19 cellular contexts compared by ENCODE assay signal in the genomic region with DNA sequence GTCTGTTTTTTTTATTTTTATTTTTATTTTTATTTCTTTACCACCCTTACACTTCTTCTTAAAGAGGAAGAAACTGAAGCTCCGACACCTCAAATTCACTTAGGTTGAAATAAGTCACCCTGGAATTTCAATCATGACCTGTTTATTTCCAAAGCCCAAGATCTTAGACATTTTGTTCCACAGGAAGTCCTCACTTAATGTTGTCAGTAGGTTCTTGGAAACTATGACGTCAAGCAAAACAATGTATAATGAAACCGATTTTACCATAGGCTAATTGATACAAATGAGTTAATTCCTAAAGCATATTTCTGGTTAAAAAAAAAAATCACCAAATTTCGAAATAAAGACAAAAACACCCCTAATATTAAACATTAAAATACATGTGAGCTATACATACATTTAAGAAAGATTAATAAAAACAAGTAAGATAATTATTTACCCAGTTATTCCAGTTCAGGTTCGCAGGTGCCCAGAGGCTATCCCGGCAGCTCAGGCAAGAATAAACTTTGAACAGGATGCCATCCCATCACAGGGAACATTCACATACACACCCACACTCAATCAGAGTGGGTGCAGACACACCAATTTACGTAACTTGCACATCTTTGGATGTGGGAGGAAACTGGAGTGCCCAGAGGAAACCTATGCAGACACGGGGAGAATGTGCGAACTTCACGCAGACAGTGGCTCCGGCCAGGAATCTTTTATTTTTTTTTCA.
DNase-seq lines count a peak whose midpoint lies in the region; ATAC-seq, FAIRE-seq and TF ChIP-seq lines count a peak whose summit lies in the region.
"Had no signal": no experiment of that assay in that cellular context is flagged by ENCODE, and none has a peak within 500 bp of the region (broad histone marks: within the 10 kb centered on the region; RNA-seq: fewer than 3 reads in every experiment).

No MANE protein-coding gene starts in this region.

- in situ Hi-C loops in gastrocnemius medialis (cut with MboI; ENCODE audit: low sequenced_read_pairs in 4 of 4), result no loop called here

- 0 out of 2 replicates have a peak overlapping the region, but pooled peaks have one; percentile 26 for H2AFZ ChIP-seq in SK-N-SH (ENCODE audit: low read depth)
- H2AFZ ChIP-seq in endothelial cell of umbilical vein (ENCODE audit: low read depth, low read length), result no peak overlapping the region

- 35% methylated on average over 11 of the region's 11 CpGs for WGBS in SK-N-SH (ENCODE audit: low lambda C conversion rate)

- no peak for TF ChIP-seq RAD21 in SK-N-SH (IDR thresholded peaks at IDR 0.05; ENCODE audit: low read length)

- DNase-seq in SK-N-SH (no peak), right atrium auricular region (ENCODE audit: low spot score) (no peak), Right ventricle myocardium superior (no peak), endothelial cell of umbilical vein (ENCODE audit: low read depth, low spot score) (peak; percentile 26), gastrocnemius medialis (no peak), GM12892 (ENCODE audit: insufficient read length) (no peak)
- DNase-seq: 8988T, C1 segment of cervical spinal cord, GF-D8, GOT3, KBM-7, NCI-H1436 treated with DMSO at 0.1 percent for 48 hours, NCI-H2029 treated with DMSO at 0.1 percent for 48 hours, NCI-H2171 treated with DMSO at 0.1 percent for 48 hours, NCI-H748 treated with DMSO at 0.1 percent for 48 hours, PC-3 had no signal

- no peaks in the 10 kb centered on the region for H3K36me3 ChIP-seq in SK-N-SH (replicated peaks in 1 of 2; ENCODE audit: control insufficient read depth in 1 of 2, insufficient read depth in 2 of 2, low read length in 1 of 2)
- no peaks in the 10 kb centered on the region for H3K36me3 ChIP-seq in right atrium auricular region
- no peaks in the 10 kb centered on the region for H3K36me3 ChIP-seq in endothelial cell of umbilical vein (ENCODE audit: control insufficient read depth in 2 of 2, extremely low read depth in 1 of 2, insufficient read depth in 2 of 2, low read length in 2 of 2)
- no peaks in the 10 kb centered on the region for H3K36me3 ChIP-seq in gastrocnemius medialis

- TF ChIP-seq CTCF in SK-N-SH (IDR thresholded peaks at IDR 0.05), result no peak
- TF ChIP-seq CTCF in right atrium auricular region (IDR thresholded peaks at IDR 0.05), result no peak
- no peak for TF ChIP-seq CTCF in endothelial cell of umbilical vein (IDR thresholded peaks at IDR 0.05; ENCODE audit: extremely low read depth in 1 of 2, insufficient read depth in 1 of 2, low read depth in 1 of 2, low read length in 2 of 2)
- no peak for TF ChIP-seq CTCF in gastrocnemius medialis (IDR thresholded peaks at IDR 0.05 in 4 of 5, conservative IDR thresholded peaks at IDR 0.05 in 1 of 5)

- H3K79me2 ChIP-seq in SK-N-SH (ENCODE audit: insufficient read depth), result no peaks in the 10 kb centered on the region
- no peaks in the 10 kb centered on the region for H3K79me2 ChIP-seq in endothelial cell of umbilical vein (ENCODE audit: control insufficient read depth, insufficient read depth, low read length)

- H3K4me2 ChIP-seq in SK-N-SH (no peak overlapping the region), endothelial cell of umbilical vein (ENCODE audit: insufficient read depth, low read length) (no peak overlapping the region)

- FAIRE-seq in endothelial cell of umbilical vein (lab: Jason Lieb, UNC) (no peak), GM12892 (lab: Jason Lieb, UNC) (no peak)
- FAIRE-seq: GM12891 had no signal

- no peak overlapping the region for H3K27ac ChIP-seq in SK-N-SH (ENCODE audit: low read depth in 2 of 2, low read length in 1 of 2)
- H3K27ac ChIP-seq in right atrium auricular region, result peak overlapping the region; percentile 46 to 53
- H3K27ac ChIP-seq in endothelial cell of umbilical vein (ENCODE audit: insufficient read depth, low read depth, low read length), result no peak overlapping the region
- H3K27ac ChIP-seq in gastrocnemius medialis, result peak overlapping the region; percentile 12 to 57 (median 54)

- dilution Hi-C loops in endothelial cell of umbilical vein (cut with MboI; ENCODE audit: extremely low pct_ligation_motif_present, low sequenced_read_pairs), result no loop called here

- no peaks in the 10 kb centered on the region for H3K9me2 ChIP-seq in SK-N-SH

- H4K20me1 ChIP-seq in SK-N-SH (ENCODE audit: insufficient read depth) (no peaks in the 10 kb centered on the region), endothelial cell of umbilical vein (replicated peaks; ENCODE audit: control insufficient read depth, extremely low read depth, insufficient read depth, low read length) (no peaks in the 10 kb centered on the region)

- H3F3A ChIP-seq in SK-N-SH (replicated peaks; ENCODE audit: insufficient read depth), result no peaks in the 10 kb centered on the region

- H3K9ac ChIP-seq in SK-N-SH (no peak overlapping the region), endothelial cell of umbilical vein (replicated peaks; ENCODE audit: extremely low read depth, insufficient read depth, low read length) (no peak overlapping the region)

- no peaks in the 10 kb centered on the region for H3K4me1 ChIP-seq in SK-N-SH (ENCODE audit: control insufficient read depth in 1 of 2, insufficient read depth in 2 of 2, low read depth in 1 of 2, low read length in 1 of 2)
- no peaks in the 10 kb centered on the region for H3K4me1 ChIP-seq in right atrium auricular region
- no peaks in the 10 kb centered on the region for H3K4me1 ChIP-seq in endothelial cell of umbilical vein (ENCODE audit: control insufficient read depth, extremely low read depth, insufficient read depth, low read length)
- no peaks in the 10 kb centered on the region for H3K4me1 ChIP-seq in gastrocnemius medialis

- no peak for TF ChIP-seq EP300 in SK-N-SH (IDR thresholded peaks at IDR 0.05; ENCODE audit: borderline replicate concordance in 1 of 2, low read depth in 1 of 2, low read length in 1 of 2)

- no peak for ATAC-seq in SK-N-SH treated with all-trans-retinoic acid at 6 μM for 48 hours
- ATAC-seq in Right ventricle myocardium superior (ENCODE audit: poor library complexity), result no peak
- ATAC-seq in gastrocnemius medialis, result peak; percentile 65 to 66
- ATAC-seq in HG03342 (IDR thresholded peaks at IDR 0.05; ENCODE audit: unreplicated experiment), result no peak
- ATAC-seq: PC-3 had no signal

- intact Hi-C loops in Right ventricle myocardium superior (cut with DNase I) (no loop called here), endothelial cell of umbilical vein (cut with micrococcal nuclease) (no loop called here), gastrocnemius medialis (cut with DNase I; ENCODE audit: low total_unique reads) (no loop called here)

- H3K9me1 ChIP-seq in endothelial cell of umbilical vein (replicated peaks; ENCODE audit: control insufficient read depth, extremely low read depth, insufficient read depth, low read length), result no peaks in the 10 kb centered on the region

- POLR2A ChIA-PET in SK-N-SH (lab: Yijun Ruan, JAX) (no interaction called here), endothelial cell of umbilical vein (lab: Charles Lee) (no interaction called here)

- TF ChIP-seq POLR2A in endothelial cell of umbilical vein (IDR thresholded peaks at IDR 0.05; ENCODE audit: low read depth, low read length), result no peak
- TF ChIP-seq POLR2A in gastrocnemius medialis (IDR thresholded peaks at IDR 0.05), result no peak
- no peak for TF ChIP-seq POLR2A in GM12892 (IDR thresholded peaks at IDR 0.05; ENCODE audit: low read depth, low read length)

- CTCF ChIA-PET in SK-N-SH (lab: Yijun Ruan, JAX), result no interaction called here
- CTCF ChIA-PET in endothelial cell of umbilical vein (lab: Charles Lee), result no interaction called here

- H3K9me3 ChIP-seq in SK-N-SH (no peaks in the 10 kb centered on the region), right atrium auricular region (peaks cover 0 to 4% of the 10 kb centered on the region in 2 donors), endothelial cell of umbilical vein (replicated peaks; ENCODE audit: control insufficient read depth, insufficient read depth, low read length) (no peaks in the 10 kb centered on the region), gastrocnemius medialis (no peaks in the 10 kb centered on the region)

- no TSS peak for BruUV-seq in endothelial cell of umbilical vein (replicated peaks; lab: Mats Ljungman, UMichigan)

- no peak overlapping the region for H3K4me3 ChIP-seq in SK-N-SH (ENCODE audit: low read depth in 2 of 2, low read length in 1 of 2)
- no peak overlapping the region for H3K4me3 ChIP-seq in right atrium auricular region
- no peak overlapping the region for H3K4me3 ChIP-seq in endothelial cell of umbilical vein (replicated peaks in 1 of 3; ENCODE audit: insufficient read depth in 1 of 3, low read depth in 1 of 3, low read length in 3 of 3)
- H3K4me3 ChIP-seq in gastrocnemius medialis, result peak overlapping the region in 1 of 4 donors; percentile 19

- H3K27me3 ChIP-seq in SK-N-SH (ENCODE audit: insufficient read depth), result no peaks in the 10 kb centered on the region
- no peaks in the 10 kb centered on the region for H3K27me3 ChIP-seq in right atrium auricular region
- no peaks in the 10 kb centered on the region for H3K27me3 ChIP-seq in endothelial cell of umbilical vein (ENCODE audit: control insufficient read depth in 2 of 2, insufficient read depth in 2 of 2, low read length in 2 of 2)
- no peaks in the 10 kb centered on the region for H3K27me3 ChIP-seq in gastrocnemius medialis

TF ChIP-seq in SK-N-SH, 30 proteins besides CTCF, POLR2A, EP300 and RAD21 (continues in another document):
- no peak for TF ChIP-seq TAF1 (IDR thresholded peaks at IDR 0.05; ENCODE audit: borderline replicate concordance, low read depth, low read length)
- TF ChIP-seq, protein P1, sequence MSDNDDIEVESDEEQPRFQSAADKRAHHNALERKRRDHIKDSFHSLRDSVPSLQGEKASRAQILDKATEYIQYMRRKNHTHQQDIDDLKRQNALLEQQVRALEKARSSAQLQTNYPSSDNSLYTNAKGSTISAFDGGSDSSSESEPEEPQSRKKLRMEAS (IDR thresholded peaks at IDR 0.05; ENCODE audit: low read depth), result no peak
- no peak for TF ChIP-seq RCOR1 (IDR thresholded peaks at IDR 0.05; ENCODE audit: low read length)
- no peak for TF ChIP-seq TCF12 (IDR thresholded peaks at IDR 0.05)

TF ChIP-seq in SK-N-SH treated with all-trans-retinoic acid at 6 μM for 48 hours, 23 proteins besides CTCF, POLR2A, EP300 and RAD21 (continues in another document):
- TF ChIP-seq OSR1 (CRISPR knock-in tag; IDR thresholded peaks at IDR 0.05) (no peak), SNAI2 (CRISPR knock-in tag; IDR thresholded peaks at IDR 0.05) (no peak), TCF4 (CRISPR knock-in tag; IDR thresholded peaks at IDR 0.05; ENCODE audit: borderline replicate concordance) (no peak), CSDC2 (CRISPR knock-in tag; IDR thresholded peaks at IDR 0.05) (no peak), RARB (CRISPR knock-in tag; IDR thresholded peaks at IDR 0.05) (no peak), ZNF565 (CRISPR knock-in tag; conservative IDR thresholded peaks at IDR 0.05; ENCODE audit: low read depth) (no peak)

TF ChIP-seq in endothelial cell of umbilical vein, 7 proteins besides CTCF, POLR2A, EP300 and RAD21 (continues in another document):
- TF ChIP-seq EZH2 (IDR thresholded peaks at IDR 0.05; ENCODE audit: borderline replicate concordance, low read depth, low read length, severe bottlenecking), result no peak
- TF ChIP-seq MYC (IDR thresholded peaks at IDR 0.05; ENCODE audit: low read depth, low read length), result no peak
- TF ChIP-seq, protein P1 (IDR thresholded peaks at IDR 0.05; ENCODE audit: insufficient read depth, insufficient read length), result no peak

Comparison
In these comparisons a context has a peak if more than half of its experiments do, and no peak if none do; other contexts are left out.
1. H3K27ac ChIP-seq: peak in right atrium auricular region (2 of 2) and gastrocnemius medialis (4 of 4); none in SK-N-SH (0 of 2) and endothelial cell of umbilical vein (single experiment).
2. ATAC-seq: peak in gastrocnemius medialis (2 of 2); none in SK-N-SH treated with all-trans-retinoic acid at 6 μM for 48 hours (single experiment), Right ventricle myocardium superior (single experiment) and HG03342 (single experiment).